20 cellular contexts compared by ENCODE assay signal in genomic region chr22:33350961-33351360, GRCh38.
DNase-seq lines count a peak whose midpoint lies in the region; ATAC-seq, FAIRE-seq and TF ChIP-seq lines count a peak whose summit lies in the region.
"Had no signal": no experiment of that assay in that cellular context is flagged by ENCODE, and none has a peak within 500 bp of the region (broad histone marks: within the 10 kb centered on the region; RNA-seq: fewer than 3 reads in every experiment).

No MANE protein-coding gene starts in this region.

- H3K4me3 Mint-ChIP-seq in progenitor cell of endocrine pancreas (ENCODE audit: low read depth): no peak overlapping the region
- no peak overlapping the region for H3K4me3 Mint-ChIP-seq in activated CD4-positive, alpha-beta T cell treated with anti-CD3 and anti-CD28 coated beads for 36 hours
- no peak overlapping the region for H3K4me3 Mint-ChIP-seq in activated CD4-positive, alpha-beta memory T cell treated with anti-CD3 and anti-CD28 coated beads for 36 hours
- H3K4me3 Mint-ChIP-seq: CD4-positive, alpha-beta T cell; H9; HFFc6 had no signal

- no peak for FAIRE-seq in bronchial epithelial cell (lab: Jason Lieb, UNC)

- no peaks in the 10 kb centered on the region for H3K36me3 ChIP-seq in bronchial epithelial cell (ENCODE audit: control insufficient read depth, insufficient read depth, low read length)
- peaks cover 1% of the 10 kb centered on the region for H3K36me3 ChIP-seq in kidney epithelial cell (ENCODE audit: control insufficient read depth, insufficient read depth, low read length)

- peaks cover 10% of the 10 kb centered on the region for H3K4me1 Mint-ChIP-seq in progenitor cell of endocrine pancreas (ENCODE audit: low read depth)
- no peaks in the 10 kb centered on the region for H3K4me1 Mint-ChIP-seq in activated CD4-positive, alpha-beta T cell treated with anti-CD3 and anti-CD28 coated beads for 36 hours
- H3K4me1 Mint-ChIP-seq in activated CD4-positive, alpha-beta memory T cell treated with anti-CD3 and anti-CD28 coated beads for 36 hours (ENCODE audit: low read depth): no peaks in the 10 kb centered on the region

- no peak for TF ChIP-seq CTCF in bronchial epithelial cell (IDR thresholded peaks at IDR 0.05; ENCODE audit: insufficient read depth, low read length, severe bottlenecking)
- TF ChIP-seq CTCF in kidney epithelial cell (IDR thresholded peaks at IDR 0.05; ENCODE audit: insufficient read depth, low read length, poor library complexity, severe bottlenecking): no peak
- no peak for TF ChIP-seq CTCF in progenitor cell of endocrine pancreas (IDR thresholded peaks at IDR 0.05; ENCODE audit: unreplicated experiment)

- H3K4me3 ChIP-seq in bronchial epithelial cell (ENCODE audit: low read depth, low read length) (no peak overlapping the region), kidney epithelial cell (ENCODE audit: low read depth, low read length) (no peak overlapping the region)
- H3K4me3 ChIP-seq: BLaER1 had no signal

- ATAC-seq in esophagus mucosa (peak; percentile 74), GM21447 (IDR thresholded peaks at IDR 0.05; ENCODE audit: unreplicated experiment) (no peak)
- no peak for ATAC-seq in activated CD4-positive, alpha-beta T cell treated with anti-CD3 and anti-CD28 coated beads for 36 hours

- DNase-seq in bronchial epithelial cell (ENCODE audit: low read depth): peak; percentile 87
- peak; percentile 44 for DNase-seq in kidney epithelial cell (ENCODE audit: low read depth)
- DNase-seq in progenitor cell of endocrine pancreas (ENCODE audit: low spot score, unreplicated experiment): no peak
- DNase-seq in stimulated activated CD8-positive, alpha-beta memory T cell treated with anti-CD3 and anti-CD28 coated beads, Interleukin-4, amount 100 ng/mL, for 48 hours: no peak
- DNase-seq in activated CD4-positive, alpha-beta T cell treated with anti-CD3 and anti-CD28 coated beads for 36 hours: no peak
- no peak for DNase-seq in activated CD4-positive, alpha-beta memory T cell treated with anti-CD3 and anti-CD28 coated beads for 36 hours
- DNase-seq: CD4-positive, alpha-beta T cell; COR-L47; DMS79; H9; HFFc6; KBM-7; NCI-H1092 treated with DMSO at 0.1 percent for 48 hours; NCI-H1436 treated with DMSO at 0.1 percent for 48 hours; NCI-H2029 treated with DMSO at 0.1 percent for 48 hours; NCI-H510A treated with DMSO at 0.1 percent for 48 hours; NCI-H748 treated with DMSO at 0.1 percent for 48 hours had no signal

- CTCF ChIA-PET in activated CD4-positive, alpha-beta T cell treated with anti-CD3 and anti-CD28 coated beads for 36 hours (lab: Charles Lee): no interaction called here
- CTCF ChIA-PET in activated CD4-positive, alpha-beta memory T cell treated with anti-CD3 and anti-CD28 coated beads for 36 hours (lab: Charles Lee): no interaction called here

- H3K27me3 ChIP-seq in bronchial epithelial cell (ENCODE audit: control insufficient read depth, insufficient read depth, low read length) (no peaks in the 10 kb centered on the region), kidney epithelial cell (ENCODE audit: control insufficient read depth, insufficient read depth, low read length) (no peaks in the 10 kb centered on the region)
- H3K27me3 ChIP-seq: BLaER1 had no signal

- peaks cover 41% of the 10 kb centered on the region for H3K36me3 Mint-ChIP-seq in progenitor cell of endocrine pancreas (ENCODE audit: insufficient read depth)
- H3K36me3 Mint-ChIP-seq in activated CD4-positive, alpha-beta T cell treated with anti-CD3 and anti-CD28 coated beads for 36 hours (ENCODE audit: low read depth): no peaks in the 10 kb centered on the region
- no peaks in the 10 kb centered on the region for H3K36me3 Mint-ChIP-seq in activated CD4-positive, alpha-beta memory T cell treated with anti-CD3 and anti-CD28 coated beads for 36 hours

- H3K27me3 Mint-ChIP-seq in progenitor cell of endocrine pancreas: no peaks in the 10 kb centered on the region
- peaks cover 2% of the 10 kb centered on the region for H3K27me3 Mint-ChIP-seq in activated CD4-positive, alpha-beta T cell treated with anti-CD3 and anti-CD28 coated beads for 36 hours
- H3K27me3 Mint-ChIP-seq in activated CD4-positive, alpha-beta memory T cell treated with anti-CD3 and anti-CD28 coated beads for 36 hours: no peaks in the 10 kb centered on the region
- H3K27me3 Mint-ChIP-seq: CD4-positive, alpha-beta T cell had no signal

- POLR2A ChIA-PET in activated CD4-positive, alpha-beta T cell treated with anti-CD3 and anti-CD28 coated beads for 36 hours (lab: Charles Lee): no interaction called here
- POLR2A ChIA-PET in activated CD4-positive, alpha-beta memory T cell treated with anti-CD3 and anti-CD28 coated beads for 36 hours (lab: Charles Lee): no interaction called here

- intact Hi-C loops in activated CD4-positive, alpha-beta T cell treated with anti-CD3 and anti-CD28 coated beads for 36 hours (cut with DNase I, micrococcal nuclease): no loop called here
- intact Hi-C loops in activated CD4-positive, alpha-beta memory T cell treated with anti-CD3 and anti-CD28 coated beads for 36 hours (cut with micrococcal nuclease): no loop called here

- H3K9me3 Mint-ChIP-seq in progenitor cell of endocrine pancreas (ENCODE audit: low read depth): peaks cover 8% of the 10 kb centered on the region
- peaks cover 5% of the 10 kb centered on the region for H3K9me3 Mint-ChIP-seq in activated CD4-positive, alpha-beta T cell treated with anti-CD3 and anti-CD28 coated beads for 36 hours (ENCODE audit: low read depth)
- peaks cover 14% of the 10 kb centered on the region for H3K9me3 Mint-ChIP-seq in activated CD4-positive, alpha-beta memory T cell treated with anti-CD3 and anti-CD28 coated beads for 36 hours

- peak overlapping the region; percentile 17 for H3K27ac Mint-ChIP-seq in progenitor cell of endocrine pancreas
- H3K27ac Mint-ChIP-seq in activated CD4-positive, alpha-beta T cell treated with anti-CD3 and anti-CD28 coated beads for 36 hours: no peak overlapping the region
- no peak overlapping the region for H3K27ac Mint-ChIP-seq in activated CD4-positive, alpha-beta memory T cell treated with anti-CD3 and anti-CD28 coated beads for 36 hours
- H3K27ac Mint-ChIP-seq: CD4-positive, alpha-beta T cell; H9; HFFc6 had no signal

Comparison
In these comparisons a context has a peak if more than half of its experiments do, and no peak if none do; other contexts are left out.
1. DNase-seq: peak in bronchial epithelial cell (single experiment) and kidney epithelial cell (single experiment); none in progenitor cell of endocrine pancreas (single experiment), stimulated activated CD8-positive, alpha-beta memory T cell treated with anti-CD3 and anti-CD28 coated beads, Interleukin-4, amount 100 ng/mL, for 48 hours (single experiment), activated CD4-positive, alpha-beta T cell treated with anti-CD3 and anti-CD28 coated beads for 36 hours (single experiment) and activated CD4-positive, alpha-beta memory T cell treated with anti-CD3 and anti-CD28 coated beads for 36 hours (single experiment).